1 cellular context compared by ENCODE assay signal in genomic region chr14:37889087-37889486, GRCh38.
TF ChIP-seq lines count a peak whose summit lies in the region.

No MANE protein-coding gene starts in this region.

TF ChIP-seq in HEK293, 187 proteins besides CTCF, POLR2A, EP300 and RAD21 (continued from another document):
- TF ChIP-seq ZNF704 (tag by site-specific recombination; IDR thresholded peaks at IDR 0.05), result no peak
TF ChIP-seq in HEK293: peak in this region for 2.
